Comparison of ENCODE assay signal across 27 cellular contexts in genomic region chr1:81349194-81349965, GRCh38.
DNase-seq lines count a peak whose midpoint lies in the region; TF ChIP-seq lines count a peak whose summit lies in the region.
"Had no signal": no experiment of that assay in that cellular context is flagged by ENCODE, and none has a peak within 500 bp of the region (broad histone marks: within the 10 kb centered on the region; RNA-seq: fewer than 3 reads in every experiment).

No MANE protein-coding gene starts in this region.

- WGBS in HUES64: 52% methylated on average over 3 of the region's 3 CpGs

- no peaks in the 10 kb centered on the region for H3K36me3 ChIP-seq in HUES64 (ENCODE audit: insufficient read depth, low read length)
- H3K36me3 ChIP-seq: Peyer's patch, right lobe of liver, upper lobe of right lung had no signal

- H3K27me3 Mint-ChIP-seq in nephron (ENCODE audit: low read depth): no peaks in the 10 kb centered on the region
- H3K27me3 Mint-ChIP-seq: activated naive CD4-positive, alpha-beta T cell treated with anti-CD3 and anti-CD28 coated beads, Interleukin-2, amount 10 ng/mL, durations not matched to agents 7 days and 5 days had no signal

- H3K4me3 Mint-ChIP-seq in nephron: no peak overlapping the region
- H3K4me3 Mint-ChIP-seq: activated naive CD4-positive, alpha-beta T cell treated with anti-CD3 and anti-CD28 coated beads, Interleukin-2, amount 10 ng/mL, durations not matched to agents 7 days and 5 days; stimulated activated effector memory CD8-positive, alpha-beta T cell treated with anti-CD3 and anti-CD28 coated beads, Interleukin-12 subunit alpha, Interleukin-12 subunit beta, amount 100 ng/mL, for 72 hours had no signal

- no peak overlapping the region; the same call in 1 of the 2 replicates for H3K4me3 ChIP-seq in HUES64 (ENCODE audit: low read length)
- H3K4me3 ChIP-seq: Peyer's patch, right lobe of liver, upper lobe of right lung had no signal

- H3K9me3 ChIP-seq in HUES64 (ENCODE audit: insufficient read depth, low read depth, low read length): no peaks in the 10 kb centered on the region; the same call in 1 of the 2 replicates
- H3K9me3 ChIP-seq: Peyer's patch, right lobe of liver, upper lobe of right lung had no signal

- DNase-seq in DMS114 treated with DMSO at 0.1 percent for 48 hours (lab: John Stamatoyannopoulos, UW; ENCODE audit: unreplicated experiment) (peak; percentile 80), iPS DF 4.7 (ENCODE audit: extremely low read depth, low spot score) (peak; percentile 25), posterior cingulate gyrus (no peak), NCI-H2107 treated with DMSO at 0.1 percent for 48 hours (lab: John Stamatoyannopoulos, UW; ENCODE audit: unreplicated experiment) (no peak), dedifferentiated amniotic fluid mesenchymal stem cell (ENCODE audit: extremely low spot score) (no peak)
- DNase-seq in activated CD4-positive, alpha-beta T cell treated with anti-CD3 and anti-CD28 coated beads for 48 hours: no peak
- DNase-seq: activated CD4-positive, alpha-beta T cell treated with anti-CD3 and anti-CD28 coated beads, Interleukin-2, amount 50 U/mL, for 48 hours; activated CD4-positive, CD25-positive, alpha-beta regulatory T cell; activated naive CD4-positive, alpha-beta T cell treated with anti-CD3 and anti-CD28 coated beads, Interleukin-2, amount 10 ng/mL, durations not matched to agents 7 days and 5 days; amygdala; DMS53; effector CD8-positive, alpha-beta T cell; erythroblast; head of caudate nucleus; MM.1S; NCI-H1436 treated with DMSO at 0.1 percent for 48 hours; NK-92 treated with Interleukin-12 subunit alpha and Interleukin-12 subunit beta, amount 100 ng/mL, for 24 hours; Peyer's patch; right lobe of liver; SIG-M5; stimulated activated CD4-positive, alpha-beta T cell treated with anti-CD3 and anti-CD28 coated beads, Interleukin-4, amount 100 ng/mL, for 24 hours; substantia nigra; upper lobe of right lung had no signal

- no peaks in the 10 kb centered on the region for H3K27me3 ChIP-seq in HUES64 (ENCODE audit: insufficient read depth, low read length)
- H3K27me3 ChIP-seq: Peyer's patch, right lobe of liver, upper lobe of right lung had no signal

- intact Hi-C loops in posterior cingulate gyrus (cut with DNase I): no loop called here

- peak overlapping the region; percentile 69 for H3K27ac ChIP-seq in HUES64 (ENCODE audit: low read depth, low read length)
- H3K27ac ChIP-seq: KMS-11, Peyer's patch, right lobe of liver, upper lobe of right lung had no signal

- H3K36me3 Mint-ChIP-seq in nephron (ENCODE audit: low read depth): no peaks in the 10 kb centered on the region
- H3K36me3 Mint-ChIP-seq: activated naive CD4-positive, alpha-beta T cell treated with anti-CD3 and anti-CD28 coated beads, Interleukin-2, amount 10 ng/mL, durations not matched to agents 7 days and 5 days; stimulated activated effector memory CD8-positive, alpha-beta T cell treated with anti-CD3 and anti-CD28 coated beads, Interleukin-12 subunit alpha, Interleukin-12 subunit beta, amount 100 ng/mL, for 72 hours had no signal

- H3K4me1 ChIP-seq in HUES64 (ENCODE audit: insufficient read depth, low read length): peaks cover 43% of the 10 kb centered on the region
- H3K4me1 ChIP-seq: Peyer's patch, right lobe of liver, upper lobe of right lung had no signal

- H3K4me1 Mint-ChIP-seq in nephron: peaks cover 11% of the 10 kb centered on the region
- H3K4me1 Mint-ChIP-seq: activated naive CD4-positive, alpha-beta T cell treated with anti-CD3 and anti-CD28 coated beads, Interleukin-2, amount 10 ng/mL, durations not matched to agents 7 days and 5 days; stimulated activated effector memory CD8-positive, alpha-beta T cell treated with anti-CD3 and anti-CD28 coated beads, Interleukin-12 subunit alpha, Interleukin-12 subunit beta, amount 100 ng/mL, for 72 hours had no signal

- peak overlapping the region in 2 of 3 experiments; percentile 16 to 29 for H3K27ac Mint-ChIP-seq in nephron
- H3K27ac Mint-ChIP-seq: activated naive CD4-positive, alpha-beta T cell treated with anti-CD3 and anti-CD28 coated beads, Interleukin-2, amount 10 ng/mL, durations not matched to agents 7 days and 5 days; stimulated activated effector memory CD8-positive, alpha-beta T cell treated with anti-CD3 and anti-CD28 coated beads, Interleukin-12 subunit alpha, Interleukin-12 subunit beta, amount 100 ng/mL, for 72 hours had no signal

- peak overlapping the region; percentile 33; the same call in 1 of the 2 replicates for H3K9ac ChIP-seq in HUES64 (ENCODE audit: low read depth, low read length)
- H3K9ac ChIP-seq: KMS-11 had no signal

- H3K9me3 Mint-ChIP-seq in nephron: no peaks in the 10 kb centered on the region

- TF ChIP-seq CTCF in nephron (IDR thresholded peaks at IDR 0.05; ENCODE audit: unreplicated experiment in 3 of 3): no peak

Comparison
In these comparisons a context has a peak if more than half of its experiments do, and no peak if none do; other contexts are left out.
1. DNase-seq: peak in DMS114 treated with DMSO at 0.1 percent for 48 hours (single experiment) and iPS DF 4.7 (single experiment); none in posterior cingulate gyrus (0 of 10), NCI-H2107 treated with DMSO at 0.1 percent for 48 hours (single experiment), activated CD4-positive, alpha-beta T cell treated with anti-CD3 and anti-CD28 coated beads for 48 hours (single experiment) and dedifferentiated amniotic fluid mesenchymal stem cell (single experiment).